ENCODE assay signal across 24 cellular contexts in the genomic region with DNA sequence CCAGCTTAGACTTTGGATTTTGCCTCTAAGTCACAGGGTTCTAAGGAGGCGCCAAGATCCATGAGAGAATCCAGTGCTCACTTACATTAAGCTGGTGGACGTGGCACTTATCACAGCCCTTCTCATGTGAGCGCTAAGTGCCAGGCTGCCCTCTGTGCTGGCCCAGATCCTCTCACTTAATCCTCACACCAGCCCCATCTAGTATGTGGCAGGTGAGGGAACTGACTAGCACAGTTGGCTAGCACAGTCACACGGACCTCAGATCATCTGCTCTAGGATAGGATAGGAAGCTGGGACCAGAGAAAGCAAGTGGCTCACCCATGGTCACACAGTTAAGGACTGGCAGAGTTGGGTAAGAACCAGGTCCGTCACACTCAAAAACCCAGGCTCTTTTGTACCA. TPM values are rescaled to one million over a fixed set of nuclear protein-coding genes. Genes with fewer than 3 reads are reported as not detected.
DNase-seq lines count a peak whose midpoint lies in the region; ATAC-seq and TF ChIP-seq lines count a peak whose summit lies in the region.
"Had no signal": no experiment of that assay in that cellular context is flagged by ENCODE, and none has a peak within 500 bp of the region (broad histone marks: within the 10 kb centered on the region; RNA-seq: fewer than 3 reads in every experiment).

No MANE protein-coding gene starts in this region.

- in situ Hi-C loops in Panc1 (cut with HindIII; ENCODE audit: low pct_unique_long_range_greater_than_20kb, low sequenced_read_pairs): no loop called here

- H3K4me1 Mint-ChIP-seq in CD14-positive monocyte: peaks cover 56% of the 10 kb centered on the region
- H3K4me1 Mint-ChIP-seq in osteocyte (ENCODE audit: unreplicated experiment): peaks cover 27% of the 10 kb centered on the region
- H3K4me1 Mint-ChIP-seq in GM23338: peaks cover 21% of the 10 kb centered on the region

- H3K4me1 ChIP-seq in Panc1 (ENCODE audit: control insufficient read depth, insufficient read depth, low read length) (peaks cover 28% of the 10 kb centered on the region), GM23338 (ENCODE audit: insufficient read depth) (peaks cover 28% of the 10 kb centered on the region)
- H3K4me1 ChIP-seq: SJCRH30 had no signal

- no peaks in the 10 kb centered on the region for H3K9me2 ChIP-seq in GM23338 (ENCODE audit: insufficient read depth)

- CTCF ChIA-PET in Panc1 (lab: Charles Lee): no interaction called here

- H2AFZ ChIP-seq in GM23338: no peak overlapping the region

- POLR2A ChIA-PET in Panc1 (lab: Charles Lee): no interaction called here

- no peak for DNase-seq in CD14-positive monocyte (ENCODE audit: low spot score)
- no peak for DNase-seq in Panc1 (ENCODE audit: low read depth, low spot score)
- no peak for DNase-seq in left lobe of liver (ENCODE audit: low spot score)
- no peak for DNase-seq in osteocyte (ENCODE audit: extremely low spot score, unreplicated experiment)
- DNase-seq in GM23338 (ENCODE audit: low spot score): no peak
- DNase-seq in Right ventricle myocardium superior: no peak
- no peak for DNase-seq in activated gamma-delta T cell treated with Interleukin-2 at 50 U/mL for 16 hours
- DNase-seq: activated CD4-positive, alpha-beta T cell treated with anti-CD3 and anti-CD28 coated beads for 4 hours; activated T-cell treated with anti-CD3 and anti-CD28 coated beads, Interleukin-2, amount 50 U/mL, for 72 hours; aorta; caudate nucleus; dermis blood vessel endothelial cell; H7; heart right ventricle; NCI-H1694; NCI-H2227 treated with DMSO at 0.1 percent for 48 hours; NCI-H774; Peyer's patch; SJCRH30; stimulated activated CD8-positive, alpha-beta memory T cell treated with anti-CD3 and anti-CD28 coated beads, Interleukin-4, amount 100 ng/mL, for 48 hours; T-helper 1 cell had no signal

- H3K36me3 ChIP-seq in Panc1 (ENCODE audit: control insufficient read depth, insufficient read depth, low read length): peaks cover 2% of the 10 kb centered on the region; the same call in 1 of the 2 replicates
- no peaks in the 10 kb centered on the region for H3K36me3 ChIP-seq in GM23338 (ENCODE audit: insufficient read depth)

- H3K27ac Mint-ChIP-seq in CD14-positive monocyte (peak overlapping the region in 2 of 7 donors; percentile 38 to 76), osteocyte (ENCODE audit: unreplicated experiment) (no peak overlapping the region), GM23338 (no peak overlapping the region)
- H3K27ac Mint-ChIP-seq: activated naive CD4-positive, alpha-beta T cell treated with anti-CD3 and anti-CD28 coated beads, Interleukin-2, amount 50 U/mL, for 24 hours; activated T-cell treated with anti-CD3 and anti-CD28 coated beads, Interleukin-2, amount 50 U/mL, for 72 hours had no signal

- peaks cover 16% of the 10 kb centered on the region; the same call in 1 of the 2 replicates for H3F3A ChIP-seq in GM23338 (replicated peaks; ENCODE audit: low read depth)

- H3K9me3 ChIP-seq in Panc1 (ENCODE audit: control insufficient read depth, insufficient read depth, low read depth, low read length): no peaks in the 10 kb centered on the region
- H3K9me3 ChIP-seq: heart right ventricle, Peyer's patch, SJCRH30 had no signal

- H3K9me3 Mint-ChIP-seq in CD14-positive monocyte: peaks cover 0 to 3% (median 0%) of the 10 kb centered on the region in 7 donors
- no peaks in the 10 kb centered on the region for H3K9me3 Mint-ChIP-seq in osteocyte (ENCODE audit: unreplicated experiment)
- no peaks in the 10 kb centered on the region for H3K9me3 Mint-ChIP-seq in GM23338
- H3K9me3 Mint-ChIP-seq: activated naive CD4-positive, alpha-beta T cell treated with anti-CD3 and anti-CD28 coated beads, Interleukin-2, amount 50 U/mL, for 24 hours; activated T-cell treated with anti-CD3 and anti-CD28 coated beads, Interleukin-2, amount 50 U/mL, for 72 hours had no signal

- H3K36me3 Mint-ChIP-seq in CD14-positive monocyte (peaks cover 65 to 66% of the 10 kb centered on the region in 2 donors), osteocyte (ENCODE audit: unreplicated experiment) (peaks cover 16% of the 10 kb centered on the region), GM23338 (ENCODE audit: low read depth) (peaks cover 51% of the 10 kb centered on the region)
- H3K36me3 Mint-ChIP-seq: activated naive CD4-positive, alpha-beta T cell treated with anti-CD3 and anti-CD28 coated beads, Interleukin-2, amount 50 U/mL, for 24 hours had no signal

- BruUV-seq in Panc1 (replicated peaks; lab: Mats Ljungman, UMichigan): no TSS peak

- H3K4me3 Mint-ChIP-seq in CD14-positive monocyte (peak overlapping the region; percentile 20 to 78), osteocyte (ENCODE audit: unreplicated experiment) (peak overlapping the region; percentile 38), GM23338 (no peak overlapping the region)
- H3K4me3 Mint-ChIP-seq: activated naive CD4-positive, alpha-beta T cell treated with anti-CD3 and anti-CD28 coated beads, Interleukin-2, amount 50 U/mL, for 24 hours; activated T-cell treated with anti-CD3 and anti-CD28 coated beads, Interleukin-2, amount 50 U/mL, for 72 hours had no signal

- H3K27ac ChIP-seq in Panc1 (ENCODE audit: low read length) (peak overlapping the region; percentile 36), GM23338 (ENCODE audit: low read depth) (no peak overlapping the region)
- H3K27ac ChIP-seq: C4-2B, heart right ventricle, SJCRH30 had no signal

- peaks cover 11% of the 10 kb centered on the region for H3K79me2 ChIP-seq in GM23338 (replicated peaks; ENCODE audit: insufficient read depth)

- 0 out of 2 replicates have a peak, but pooled peaks have one; percentile 4 for ATAC-seq in Panc1
- ATAC-seq in left lobe of liver: peak; percentile 18
- no peak for ATAC-seq in GM23338
- ATAC-seq in Right ventricle myocardium superior (ENCODE audit: poor library complexity): no peak
- no peak for ATAC-seq in GM18868 (IDR thresholded peaks at IDR 0.05; ENCODE audit: unreplicated experiment)
- ATAC-seq: activated T-cell treated with anti-CD3 and anti-CD28 coated beads, Interleukin-2, amount 50 U/mL, for 72 hours; heart right ventricle had no signal

- peaks cover 6 to 15% (median 15%) of the 10 kb centered on the region in 3 donors for H3K27me3 Mint-ChIP-seq in CD14-positive monocyte (ENCODE audit: low read depth in 3 of 3)
- H3K27me3 Mint-ChIP-seq in osteocyte (ENCODE audit: unreplicated experiment): no peaks in the 10 kb centered on the region
- peaks cover 7% of the 10 kb centered on the region for H3K27me3 Mint-ChIP-seq in GM23338 (ENCODE audit: insufficient read depth, low read depth, poor library complexity)

- no peaks in the 10 kb centered on the region for H3K27me3 ChIP-seq in Panc1 (ENCODE audit: control insufficient read depth, insufficient read depth, low read length)
- H3K27me3 ChIP-seq in GM23338 (ENCODE audit: insufficient read depth): no peaks in the 10 kb centered on the region
- H3K27me3 ChIP-seq: heart right ventricle, Peyer's patch, SJCRH30 had no signal

- H4K20me1 ChIP-seq in GM23338 (replicated peaks; ENCODE audit: insufficient read depth): no peaks in the 10 kb centered on the region

- no peak for TF ChIP-seq CTCF in CD14-positive monocyte (IDR thresholded peaks at IDR 0.05)
- no peak for TF ChIP-seq CTCF in Panc1 (IDR thresholded peaks at IDR 0.05)
- no peak for TF ChIP-seq CTCF in osteocyte (IDR thresholded peaks at IDR 0.05)
- no peak for TF ChIP-seq CTCF in GM23338 (conservative IDR thresholded peaks at IDR 0.05; ENCODE audit: low read depth in 2 of 2)

- intact Hi-C loops in CD14-positive monocyte (cut with micrococcal nuclease): loop anchor here in 1 of 2 donors (5.0 kb wide), 1 partner anchor 37 kb away; no protein-coding TSS in a partner anchor
- intact Hi-C loops in Panc1 (cut with micrococcal nuclease; ENCODE audit: unreplicated experiment): no loop called here
- intact Hi-C loops in Right ventricle myocardium superior (cut with DNase I): no loop called here

- no peak overlapping the region for H3K4me2 ChIP-seq in GM23338

- H3K4me3 ChIP-seq in Panc1 (ENCODE audit: low read depth in 2 of 2, low read length in 2 of 2) (peak overlapping the region; percentile 4 to 88; a peak in 3 of 4 replicates), GM23338 (no peak overlapping the region)
- H3K4me3 ChIP-seq: SJCRH30 had no signal

TF ChIP-seq in GM23338, 12 proteins besides CTCF, POLR2A, EP300 and RAD21 (continues in another document):
- TF ChIP-seq ZNF114 (CRISPR knock-in tag; IDR thresholded peaks at IDR 0.05) (no peak), NANOG (IDR thresholded peaks at IDR 0.05; ENCODE audit: borderline replicate concordance) (no peak), ETS1 (IDR thresholded peaks at IDR 0.05) (no peak), EZH2phosphoT487 (IDR thresholded peaks at IDR 0.05; ENCODE audit: unreplicated experiment) (no peak), ZNF331 (CRISPR knock-in tag; IDR thresholded peaks at IDR 0.05; ENCODE audit: low read depth) (no peak)

RNA-seq across cellular contexts. Expression of gene HMOX1, which starts 3.7 kb away (rescaled TPM):
- polyA plus RNA-seq in CD14-positive monocyte (100 to 1,000 TPM; 180 to 233 TPM), GM23338 (2016; fragmentation: Nextera tagmentation; extraction: Ambion mirVana) (10.9 and 12.1 TPM in 2 replicates)
- total RNA-seq in Panc1 (2021; ENCODE audit: unreplicated experiment) (105 TPM), left lobe of liver (35.9 TPM), osteocyte (37.2 and 44.3 TPM in 2 replicates), Right ventricle myocardium superior (4.8 TPM)
- polyA plus RNA-seq in Panc1 (2012; ENCODE audit: insufficient read length): 198 TPM
- 19.3 and 22.6 TPM in 2 replicates for total RNA-seq in GM23338 (2014; rRNA removed; shearing (Covaris generic))

RNA-seq across cellular contexts. Expression of gene MCM5, which starts 15.4 kb away (rescaled TPM):
- 10 to 100 TPM; 23.4 to 25.5 TPM for polyA plus RNA-seq in CD14-positive monocyte
- 122 TPM for total RNA-seq in Panc1 (2021; ENCODE audit: unreplicated experiment)
- polyA plus RNA-seq in Panc1 (2012; ENCODE audit: insufficient read length): 119 TPM
- total RNA-seq in left lobe of liver: 9.1 TPM
- total RNA-seq in osteocyte: 26.4 and 28.5 TPM in 2 replicates
- 287 and 325 TPM in 2 replicates for total RNA-seq in GM23338 (2014; rRNA removed; shearing (Covaris generic))
- 282 and 288 TPM in 2 replicates for polyA plus RNA-seq in GM23338 (2016; fragmentation: Nextera tagmentation; extraction: Ambion mirVana)
- total RNA-seq in Right ventricle myocardium superior: 10.2 TPM

Comparison
In these comparisons a context has a peak if more than half of its experiments do, and no peak if none do; other contexts are left out.
1. ATAC-seq: peak in Panc1 (single experiment) and left lobe of liver (single experiment); none in GM23338 (single experiment), Right ventricle myocardium superior (single experiment) and GM18868 (single experiment).